8 cellular contexts compared by ENCODE assay signal in genomic region chrX:75522565-75523411, GRCh38. TPM values are rescaled to one million over a fixed set of nuclear protein-coding genes. Genes with fewer than 3 reads are reported as not detected.
DNase-seq lines count a peak whose midpoint lies in the region; ATAC-seq, FAIRE-seq and TF ChIP-seq lines count a peak whose summit lies in the region.

TSS of gene ZDHHC15 (minus strand) at chrX:75523037. CDS start at chrX:75523024, 13 bp downstream.

- intact Hi-C loops in lower lobe of right lung (cut with DNase I): no loop called here

- DNase-seq in AG20443 (ENCODE audit: low spot score) (peak; percentile 29), NCI-H128 (lab: John Stamatoyannopoulos, UW; ENCODE audit: unreplicated experiment) (peak; percentile 50), dermis blood vessel endothelial cell (peak; percentile 1), lower lobe of right lung (peak; percentile 67), NCI-H69 (lab: John Stamatoyannopoulos, UW) (no peak), HTR-8/SVneo (ENCODE audit: insufficient read length, low spot score) (no peak)
- peak; percentile 42 to 51 for DNase-seq in activated CD4-positive, alpha-beta T cell treated with anti-CD3 and anti-CD28 coated beads, Interleukin-2, amount 50 U/mL, for 48 hours
- DNase-seq in stimulated activated CD4-positive, alpha-beta T cell treated with anti-CD3 and anti-CD28 coated beads, Interleukin-4, amount 100 ng/mL, for 24 hours: peak; percentile 49

- TF ChIP-seq CTCF in lower lobe of right lung (IDR thresholded peaks at IDR 0.05): no peak

- FAIRE-seq in HTR-8/SVneo (lab: Jason Lieb, UNC): no peak

- no peaks in the 10 kb centered on the region for H3K9me3 ChIP-seq in lower lobe of right lung

- H3K36me3 ChIP-seq in lower lobe of right lung: no peaks in the 10 kb centered on the region

- H3K4me3 ChIP-seq in lower lobe of right lung: peak within 1 kb of the TSS; percentile 57

- H3K27me3 ChIP-seq in lower lobe of right lung (ENCODE audit: low read depth): no peaks in the 10 kb centered on the region

- peak; percentile 97 for ATAC-seq in lower lobe of right lung

- H3K4me1 ChIP-seq in lower lobe of right lung: peaks cover 6% of the 10 kb centered on the region

- H3K27ac ChIP-seq in lower lobe of right lung: peak within 1 kb of the TSS; percentile 58

RNA-seq across cellular contexts. Expression of gene ZDHHC15, which starts in this region (rescaled TPM):
- total RNA-seq in dermis blood vessel endothelial cell: under 0.01 TPM in 1 of 2 replicates, not detected in the other
- 1.8 TPM for total RNA-seq in lower lobe of right lung

Comparison
In these comparisons a context has a peak if more than half of its experiments do, and no peak if none do; other contexts are left out.
1. Peak in DNase-seq in dermis blood vessel endothelial cell; RNA of the gene not detected or under 1 TPM.
2. DNase-seq: peak in AG20443 (single experiment), NCI-H128 (single experiment), activated CD4-positive, alpha-beta T cell treated with anti-CD3 and anti-CD28 coated beads, Interleukin-2, amount 50 U/mL, for 48 hours (2 of 2), lower lobe of right lung (single experiment) and stimulated activated CD4-positive, alpha-beta T cell treated with anti-CD3 and anti-CD28 coated beads, Interleukin-4, amount 100 ng/mL, for 24 hours (single experiment); none in NCI-H69 (single experiment) and HTR-8/SVneo (single experiment).